26 cellular contexts compared by ENCODE assay signal in the genomic region with DNA sequence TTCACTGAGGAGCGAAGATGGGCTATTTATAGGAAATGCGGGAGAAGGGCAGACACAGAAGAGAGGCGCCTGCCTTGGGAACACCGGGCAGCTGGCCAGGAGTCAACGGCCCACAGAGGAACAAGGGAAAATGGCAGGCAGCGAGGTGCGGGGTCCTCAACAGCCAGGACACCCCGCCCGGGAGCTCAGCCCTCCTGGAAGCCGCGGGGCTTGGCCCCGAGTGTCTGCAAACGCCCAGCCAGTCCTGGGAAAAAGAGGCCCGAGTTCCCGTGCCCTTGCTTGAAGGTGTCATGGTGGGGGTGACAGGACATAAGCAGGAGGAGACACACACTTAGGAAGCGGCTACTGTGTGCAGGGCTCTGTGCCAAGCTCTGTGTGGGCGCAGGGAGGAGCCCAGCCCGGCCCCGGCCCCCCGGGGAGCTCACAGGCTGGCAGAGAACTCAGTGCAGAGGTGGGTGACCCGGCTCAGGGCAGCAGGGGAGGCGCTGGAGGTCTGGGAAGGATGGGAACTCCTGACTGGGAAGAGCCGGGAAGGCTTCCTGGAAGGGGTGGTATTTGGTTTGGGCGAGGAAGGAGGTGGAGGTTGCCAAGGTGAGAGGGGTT.
A peak's percentile ranks its signal among the peaks of the same experiment; 100 is the strongest.
DNase-seq lines count a peak whose midpoint lies in the region; ATAC-seq, FAIRE-seq and TF ChIP-seq lines count a peak whose summit lies in the region.
"Had no signal": no experiment of that assay in that cellular context is flagged by ENCODE, and none has a peak within 500 bp of the region (broad histone marks: within the 10 kb centered on the region; RNA-seq: fewer than 3 reads in every experiment).

No MANE protein-coding gene starts in this region.

- ATAC-seq in left cardiac atrium (peak; percentile 54 to 78), pancreas (peak in 3 of 4 donors; percentile 17 to 44 (median 36)), GM19452 (IDR thresholded peaks at IDR 0.05; ENCODE audit: unreplicated experiment) (no peak)
- ATAC-seq: activated CD4-positive, alpha-beta T cell treated with anti-CD3 and anti-CD28 coated beads for 36 hours had no signal

- no peak for TF ChIP-seq CTCF in pancreas (IDR thresholded peaks at IDR 0.05)

- intact Hi-C loops in left cardiac atrium (cut with DNase I) (loop anchor here (5.0 to 10.0 kb wide), 2 partner anchors 38 to 85 kb away; no protein-coding TSS in a partner anchor), pancreas (cut with DNase I) (no loop called here)

- H3K36me3 ChIP-seq in MG63, result no peaks in the 10 kb centered on the region
- no peaks in the 10 kb centered on the region for H3K36me3 ChIP-seq in pancreas
- H3K36me3 ChIP-seq: neutrophil, right lobe of liver had no signal

- no peak overlapping the region for H3K4me3 ChIP-seq in MG63
- no peak overlapping the region for H3K4me3 ChIP-seq in pancreas
- H3K4me3 ChIP-seq: coronary artery, lung, right lobe of liver, suprapubic skin had no signal

- no peaks in the 10 kb centered on the region for H3K9me3 ChIP-seq in MG63
- no peaks in the 10 kb centered on the region for H3K9me3 ChIP-seq in pancreas
- H3K9me3 ChIP-seq: neutrophil, right lobe of liver, suprapubic skin had no signal

- WGBS in pancreas, 2 donors, result 33 to 35% methylated on average over 24 of the region's 24 CpGs

- H3K27me3 ChIP-seq in MG63 (no peaks in the 10 kb centered on the region), pancreas (no peaks in the 10 kb centered on the region)
- H3K27me3 ChIP-seq: right lobe of liver had no signal

- no peak for FAIRE-seq in pancreas (lab: Jason Lieb, UNC)
- FAIRE-seq: A204.1, endometrium, GM12891, TTC549 had no signal

- no peaks in the 10 kb centered on the region for H3K4me1 ChIP-seq in pancreas
- H3K4me1 ChIP-seq: right lobe of liver had no signal

- H3K27ac ChIP-seq in pancreas, result no peak overlapping the region
- no peak overlapping the region for H3K27ac ChIP-seq in caudate nucleus (ENCODE audit: low read depth, low read length)
- H3K27ac ChIP-seq: coronary artery, neutrophil, right lobe of liver, suprapubic skin had no signal

- DNase-seq in NCI-H1092 treated with DMSO at 0.1 percent for 48 hours (lab: John Stamatoyannopoulos, UW) (peak; percentile 20), NCI-H1092 (lab: John Stamatoyannopoulos, UW) (no peak), MG63 (peak; percentile 26), left cardiac atrium (peak; percentile 59), pancreas (peak in 3 of 6 donors; percentile 24 to 60 (median 56)), superior temporal gyrus (ENCODE audit: extremely low spot score) (no peak), caudate nucleus (lab: John Stamatoyannopoulos, UW) (no peak)
- DNase-seq: activated CD4-positive, alpha-beta T cell treated with anti-CD3 and anti-CD28 coated beads for 36 hours; activated naive CD4-positive, alpha-beta T cell treated with anti-CD3 and anti-CD28 coated beads, Interleukin-2, amount 50 U/mL, for 16 hours; head of caudate nucleus; immature natural killer cell; Karpas-422; NCI-H1105 treated with DMSO at 0.1 percent for 48 hours; NCI-H2081; NCI-H524; stimulated activated CD4-positive, alpha-beta T cell treated with anti-CD3 and anti-CD28 coated beads, Interleukin-15, amount 100 ng/mL, for 24 hours had no signal

Comparison
In these comparisons a context has a peak if more than half of its experiments do, and no peak if none do; other contexts are left out.
1. DNase-seq: peak in NCI-H1092 treated with DMSO at 0.1 percent for 48 hours (single experiment), MG63 (single experiment) and left cardiac atrium (single experiment); none in NCI-H1092 (single experiment), superior temporal gyrus (single experiment) and caudate nucleus (0 of 61).
2. intact Hi-C loops: an anchor here in left cardiac atrium (5.0 to 10.0 kb wide); none called in pancreas.